Comparison of ENCODE assay signal across 8 cellular contexts in the genomic region with DNA sequence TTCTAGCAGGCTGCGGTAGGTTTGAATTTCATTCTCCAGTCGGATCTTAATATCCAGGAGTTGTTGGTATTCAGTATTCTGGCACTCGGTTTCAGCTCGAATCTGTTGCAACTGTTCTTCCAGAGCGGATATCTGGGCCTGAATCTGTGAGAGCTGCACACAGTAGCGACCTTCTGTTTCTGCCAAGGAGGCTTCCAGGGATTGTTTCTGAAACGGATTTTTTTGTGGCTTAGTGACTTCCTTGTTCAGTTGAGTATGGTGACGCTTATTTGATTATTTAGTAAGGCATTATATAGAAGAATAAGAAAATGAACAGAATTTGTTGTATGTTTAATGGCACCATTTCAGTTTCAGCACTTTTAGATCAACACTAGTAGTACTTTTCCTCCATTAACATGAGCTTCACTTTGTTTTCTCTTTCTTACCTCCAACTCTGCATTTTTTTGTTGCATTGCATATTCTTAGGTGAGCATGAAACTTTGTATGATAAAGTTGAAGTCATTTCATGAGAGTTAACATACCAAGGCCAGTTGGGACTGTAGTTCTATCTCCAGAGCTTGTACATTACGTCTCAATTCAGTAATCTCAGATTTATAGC. TPM values are rescaled to one million over a fixed set of nuclear protein-coding genes. Genes with fewer than 3 reads are reported as not detected.
DNase-seq lines count a peak whose midpoint lies in the region; ATAC-seq and TF ChIP-seq lines count a peak whose summit lies in the region.

No MANE protein-coding gene starts in this region.

- H3K4me3 Mint-ChIP-seq in stimulated activated memory B cell treated with anti-CD40 and anti-IgM and Interleukin-4, amounts not matched to agents 10 μg/mL and 1 μg/mL and 100 μg/mL, for 72 hours: peak overlapping the region; percentile 70

- H3K27ac ChIP-seq in HEK293 (ENCODE audit: extremely low read depth, low read depth, low read length) (peak overlapping the region; percentile 79), iPS-18a (ENCODE audit: low read length) (no peak overlapping the region)

- peaks cover 25% of the 10 kb centered on the region for H3K4me1 Mint-ChIP-seq in stimulated activated memory B cell treated with anti-CD40 and anti-IgM and Interleukin-4, amounts not matched to agents 10 μg/mL and 1 μg/mL and 100 μg/mL, for 72 hours

- H3K36me3 ChIP-seq in HEK293 (ENCODE audit: control insufficient read depth in 2 of 2, insufficient read depth in 1 of 2, low read length in 2 of 2) (peaks cover 0 to 27% of the 10 kb centered on the region in 2 experiments; a peak in 1 of 3 replicates), iPS-18a (ENCODE audit: control insufficient read depth, low read depth, low read length) (peaks cover 4% of the 10 kb centered on the region)

- H3K4me3 ChIP-seq in HEK293 (ENCODE audit: low read depth, low read length) (peak overlapping the region; percentile 78), astrocyte of the cerebellum (ENCODE audit: low read depth, low read length) (peak overlapping the region; percentile 58), iPS-18a (ENCODE audit: low read length) (peak overlapping the region; percentile 95)

- peak overlapping the region; percentile 91 for H3K27ac Mint-ChIP-seq in stimulated activated memory B cell treated with anti-CD40 and anti-IgM and Interleukin-4, amounts not matched to agents 10 μg/mL and 1 μg/mL and 100 μg/mL, for 72 hours

- CTCF ChIA-PET in HEK293 (lab: Yijun Ruan, JAX): interaction anchor here (0.5 to 1.8 kb wide), 7 partner anchors 16 to 843 kb away, joined by 3 to 12 read pairs (median 6); no protein-coding TSS in a partner anchor

- POLR2A ChIA-PET in HEK293 (lab: Yijun Ruan, JAX): interaction anchor here (0.5 to 2.1 kb wide), 8 partner anchors 9 to 870 kb away, joined by 3 to 14 read pairs (median 6); a partner anchor contains a TSS

- H3K4me1 ChIP-seq in HEK293 (ENCODE audit: control insufficient read depth, insufficient read depth, low read length) (peaks cover 2% of the 10 kb centered on the region; the same call in 1 of the 2 replicates), iPS-18a (ENCODE audit: control insufficient read depth, low read depth, low read length) (no peaks in the 10 kb centered on the region)

- TF ChIP-seq CTCF in HEK293 (tag by site-specific recombination; IDR thresholded peaks at IDR 0.05) (no peak), astrocyte of the cerebellum (IDR thresholded peaks at IDR 0.05; ENCODE audit: low read depth, low read length, missing control alignments) (no peak)

- DNase-seq in A172 (ENCODE audit: low spot score) (peak; percentile 32), astrocyte of the cerebellum (ENCODE audit: low read depth) (no peak), DMS153 (lab: John Stamatoyannopoulos, UW) (no peak), NCI-H1048 (lab: John Stamatoyannopoulos, UW) (no peak)

- H3K9ac ChIP-seq in iPS-18a (ENCODE audit: low read length): peak overlapping the region; percentile 49

- H3K36me3 Mint-ChIP-seq in stimulated activated memory B cell treated with anti-CD40 and anti-IgM and Interleukin-4, amounts not matched to agents 10 μg/mL and 1 μg/mL and 100 μg/mL, for 72 hours: peaks cover 36% of the 10 kb centered on the region

- no peak for ATAC-seq in stimulated activated memory B cell treated with anti-CD40 and anti-IgM and Interleukin-4, amounts not matched to agents 10 μg/mL and 1 μg/mL and 100 μg/mL, for 72 hours
- no peak for ATAC-seq in GM21737 (IDR thresholded peaks at IDR 0.05; ENCODE audit: unreplicated experiment)

- H3K9me3 ChIP-seq in HEK293 (ENCODE audit: control insufficient read depth, insufficient read depth, low read depth, low read length) (no peaks in the 10 kb centered on the region), iPS-18a (ENCODE audit: control insufficient read depth, low read depth, low read length) (no peaks in the 10 kb centered on the region)

- peaks cover 11% of the 10 kb centered on the region for H3K27me3 ChIP-seq in iPS-18a (ENCODE audit: control insufficient read depth, insufficient read depth, low read length)

- peaks cover 4% of the 10 kb centered on the region for H3K9me3 Mint-ChIP-seq in stimulated activated memory B cell treated with anti-CD40 and anti-IgM and Interleukin-4, amounts not matched to agents 10 μg/mL and 1 μg/mL and 100 μg/mL, for 72 hours

- in situ Hi-C loops in astrocyte of the cerebellum (cut with HindIII; ENCODE audit: low sequenced_read_pairs): no loop called here

- peaks cover 5% of the 10 kb centered on the region for H3K27me3 Mint-ChIP-seq in stimulated activated memory B cell treated with anti-CD40 and anti-IgM and Interleukin-4, amounts not matched to agents 10 μg/mL and 1 μg/mL and 100 μg/mL, for 72 hours

TF ChIP-seq in HEK293, 187 proteins besides CTCF, POLR2A, EP300 and RAD21:
- peak; percentile 56 for TF ChIP-seq ZNF335 (tag by site-specific recombination; conservative IDR thresholded peaks at IDR 0.05)
- TF ChIP-seq ZBTB17 (tag by site-specific recombination; IDR thresholded peaks at IDR 0.05): peak; percentile 96
- TF ChIP-seq PRDM1 (tag by site-specific recombination; IDR thresholded peaks at IDR 0.05): peak; percentile 69
- TF ChIP-seq OSR2 (tag by site-specific recombination; IDR thresholded peaks at IDR 0.05): peak; percentile 36
- TF ChIP-seq ZNF571 (tag by site-specific recombination; IDR thresholded peaks at IDR 0.05): no peak
TF ChIP-seq in HEK293: peak in this region for 4.

RNA-seq across cellular contexts. Expression of a gene that starts 2.8 kb away (rescaled TPM):
- 28.5 and 34.7 TPM in 2 replicates for total RNA-seq in A172 (2014; rRNA removed; shearing (Covaris generic))

RNA-seq across cellular contexts. Expression of a gene that starts 19.9 kb away (rescaled TPM):
- total RNA-seq in A172 (2014; rRNA removed; shearing (Covaris generic)): not detected in 2 replicates

RNA-seq across cellular contexts. Expression of a gene that starts 37.3 kb away (rescaled TPM):
- total RNA-seq in A172 (2014; rRNA removed; shearing (Covaris generic)): not detected in 2 replicates

RNA-seq across cellular contexts. Expression of a gene that starts 47.4 kb away (rescaled TPM):
- not detected in 2 replicates for total RNA-seq in A172 (2014; rRNA removed; shearing (Covaris generic))

RNA-seq across cellular contexts. Expression of a gene that starts 47.6 kb away (rescaled TPM):
- not detected in 2 replicates for total RNA-seq in A172 (2014; rRNA removed; shearing (Covaris generic))
